In the genomic region with DNA sequence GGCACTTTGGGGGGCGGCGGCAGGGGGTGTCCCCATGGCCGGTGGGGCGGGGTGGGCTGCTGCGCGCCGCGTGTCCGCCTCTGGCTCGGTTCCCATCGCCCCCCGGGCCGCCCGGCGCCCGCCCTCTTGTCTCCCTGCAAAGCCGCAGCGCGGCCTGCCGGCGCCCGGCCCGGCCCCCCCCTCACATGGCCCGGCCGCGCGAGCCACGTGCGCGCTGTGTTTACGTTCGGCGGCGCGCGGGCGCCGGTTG, we compare ENCODE assay signal across 8 cellular contexts. TPM values are rescaled to one million over a fixed set of nuclear protein-coding genes. Genes with fewer than 3 reads are reported as not detected.
A peak's percentile ranks its signal among the peaks of the same experiment; 100 is the strongest.
DNase-seq lines count a peak whose midpoint lies in the region; ATAC-seq, FAIRE-seq and TF ChIP-seq lines count a peak whose summit lies in the region.

No MANE protein-coding gene starts in this region.

- CTCF ChIA-PET in CD4-positive, alpha-beta T cell (lab: Charles Lee), result no interaction called here

- no peak for FAIRE-seq in pancreas (lab: Jason Lieb, UNC)

- peak overlapping the region; percentile 37 for H3K9ac ChIP-seq in OCI-LY3 (ENCODE audit: low read length)

- POLR2A ChIA-PET in CD4-positive, alpha-beta T cell (lab: Charles Lee), result interaction anchor here (1.1 to 6.6 kb wide), 3 partner anchors 25 to 47 kb away, joined by 3 to 95 read pairs (median 5); a partner anchor contains a TSS

- no peaks in the 10 kb centered on the region for H3K9me3 ChIP-seq in CD4-positive, alpha-beta T cell (ENCODE audit: control insufficient read depth, low read length)
- H3K9me3 ChIP-seq in OCI-LY3 (ENCODE audit: insufficient read depth, low read length) (no peaks in the 10 kb centered on the region), pancreas (no peaks in the 10 kb centered on the region)

- WGBS in pancreas, 2 donors, result 0 to 1% methylated on average over 5 to 38 of the region's 38 CpGs

- no peak for TF ChIP-seq CTCF in CD4-positive, alpha-beta T cell (IDR thresholded peaks at IDR 0.05)
- TF ChIP-seq CTCF in OCI-LY3 (IDR thresholded peaks at IDR 0.05; ENCODE audit: low read depth, low read length), result no peak
- no peak for TF ChIP-seq CTCF in epithelial cell of proximal tubule (conservative IDR thresholded peaks at IDR 0.05; ENCODE audit: low read depth, low read length)
- TF ChIP-seq CTCF in pancreas (IDR thresholded peaks at IDR 0.05), result no peak

- no peaks in the 10 kb centered on the region for H4K20me1 ChIP-seq in OCI-LY3 (ENCODE audit: insufficient read depth, low read length)

- H3K27me3 ChIP-seq in CD4-positive, alpha-beta T cell (ENCODE audit: control insufficient read depth, insufficient read depth, low read length), result no peaks in the 10 kb centered on the region
- peaks cover 19% of the 10 kb centered on the region for H3K27me3 ChIP-seq in OCI-LY3 (ENCODE audit: low read depth, low read length)
- no peaks in the 10 kb centered on the region for H3K27me3 ChIP-seq in pancreas

- peaks cover 19% of the 10 kb centered on the region for H3K36me3 Mint-ChIP-seq in CD4-positive, alpha-beta T cell (ENCODE audit: low read depth)

- no peak for ATAC-seq in CD4-positive, alpha-beta T cell (ENCODE audit: poor library complexity)
- no peak for ATAC-seq in pancreas
- no peak for ATAC-seq in GM21381 (IDR thresholded peaks at IDR 0.05; ENCODE audit: unreplicated experiment)
- ATAC-seq in GM18517 (IDR thresholded peaks at IDR 0.05; ENCODE audit: unreplicated experiment), result no peak

- no peaks in the 10 kb centered on the region for H3K27me3 Mint-ChIP-seq in CD4-positive, alpha-beta T cell

- peaks cover 30% of the 10 kb centered on the region for H3K4me1 ChIP-seq in OCI-LY3 (ENCODE audit: low read length)
- H3K4me1 ChIP-seq in pancreas, result peaks cover 27 to 36% (median 29%) of the 10 kb centered on the region in 3 donors

- H3K4me3 ChIP-seq in OCI-LY3 (ENCODE audit: low read length) (peak overlapping the region; percentile 76), epithelial cell of proximal tubule (ENCODE audit: low read depth, low read length) (peak overlapping the region; percentile 80), pancreas (peak overlapping the region; percentile 40 to 78 (median 68))

- H3K4me2 ChIP-seq in OCI-LY3 (ENCODE audit: low read length), result peak overlapping the region; percentile 59

- intact Hi-C loops in CD4-positive, alpha-beta T cell (cut with DNase I, micrococcal nuclease), result loop anchor here (1.0 to 10.0 kb wide), 5 partner anchors 28 to 1849 kb away; a partner anchor contains a TSS
- intact Hi-C loops in pancreas (cut with DNase I), result no loop called here

- H3K36me3 ChIP-seq in OCI-LY3 (replicated peaks; ENCODE audit: low read depth, low read length) (no peaks in the 10 kb centered on the region), pancreas (no peaks in the 10 kb centered on the region)

- H3K9me3 Mint-ChIP-seq in CD4-positive, alpha-beta T cell, result no peaks in the 10 kb centered on the region

- no peak for DNase-seq in CD4-positive, alpha-beta T cell
- DNase-seq in epithelial cell of proximal tubule (ENCODE audit: low read depth), result no peak
- no peak for DNase-seq in pancreas
- no peak for DNase-seq in midbrain (lab: John Stamatoyannopoulos, UW)
- DNase-seq in NOMO-1 treated with dmso at 0.1 percent for 144 hours (lab: John Stamatoyannopoulos, UW; ENCODE audit: unreplicated experiment), result no peak

- H3K27ac ChIP-seq in CD4-positive, alpha-beta T cell (ENCODE audit: low read depth, low read length), result peak overlapping the region; percentile 53
- no peak overlapping the region for H3K27ac ChIP-seq in OCI-LY3 (ENCODE audit: low read length)
- H3K27ac ChIP-seq in pancreas, result peak overlapping the region; percentile 87 to 99 (median 97)

- H3K4me1 Mint-ChIP-seq in CD4-positive, alpha-beta T cell (ENCODE audit: low read depth), result peaks cover 54% of the 10 kb centered on the region

- peak overlapping the region; percentile 92 for H3K27ac Mint-ChIP-seq in CD4-positive, alpha-beta T cell

- no peak overlapping the region for H2AFZ ChIP-seq in OCI-LY3 (ENCODE audit: low read depth, low read length)

- peaks cover 6% of the 10 kb centered on the region for H3K79me2 ChIP-seq in OCI-LY3 (ENCODE audit: low read length)

- peak overlapping the region; percentile 81 for H3K4me3 Mint-ChIP-seq in CD4-positive, alpha-beta T cell

RNA-seq across cellular contexts. Expression of a gene that starts 0.5 kb away (rescaled TPM):
- total RNA-seq in CD4-positive, alpha-beta T cell, result 100 to 1,000 TPM; 111 to 113 TPM
- total RNA-seq in epithelial cell of proximal tubule (5.9 and 6.1 TPM in 2 replicates), pancreas (10 to 100 TPM; 12.9 to 26.2 (median 16.2) TPM)
- 10 to 100 TPM in 1 of 2 donors, 1 to 10 TPM in 1; 4.9 to 12.0 TPM for polyA plus RNA-seq in pancreas

RNA-seq across cellular contexts. Expression of a gene that starts 28.6 kb away (rescaled TPM):
- total RNA-seq in CD4-positive, alpha-beta T cell, result 1,000 to 10,000 TPM; 2,331 to 2,343 TPM
- total RNA-seq in epithelial cell of proximal tubule (1,941 and 2,849 TPM in 2 replicates), pancreas (1,000 to 10,000 TPM in 4 of 6 donors, 100 to 1,000 TPM in 2; 676 to 1,455 (median 1,267) TPM)
- polyA plus RNA-seq in pancreas, result 1,000 to 10,000 TPM; 1,720 to 1,897 TPM

RNA-seq across cellular contexts. Expression of a gene that starts 28.8 kb away (rescaled TPM):
- 1 to 10 TPM; 3.2 to 3.8 TPM for total RNA-seq in CD4-positive, alpha-beta T cell
- total RNA-seq in epithelial cell of proximal tubule (5.9 and 6.7 TPM in 2 replicates), pancreas (1 to 10 TPM; 3.0 to 4.9 (median 3.8) TPM)
- 1 to 10 TPM; 2.7 to 5.9 TPM for polyA plus RNA-seq in pancreas

Comparison
In these comparisons a context has a peak if more than half of its experiments do, and no peak if none do; other contexts are left out.
1. RNA of a gene that starts 0.5 kb away (total RNA-seq): 111 to 113 TPM in CD4-positive, alpha-beta T cell; 12.9 to 26.2 TPM in pancreas and 5.9 to 6.1 TPM in epithelial cell of proximal tubule; every median in the first group is over 4 times any median in the second.
2. intact Hi-C loops: an anchor here in CD4-positive, alpha-beta T cell (1.0 to 10.0 kb wide); none called in pancreas.
3. Peak in every context shown above with its lines, with median percentiles within 50 percentile points of each other: H3K4me3 ChIP-seq.